In the genomic region with DNA sequence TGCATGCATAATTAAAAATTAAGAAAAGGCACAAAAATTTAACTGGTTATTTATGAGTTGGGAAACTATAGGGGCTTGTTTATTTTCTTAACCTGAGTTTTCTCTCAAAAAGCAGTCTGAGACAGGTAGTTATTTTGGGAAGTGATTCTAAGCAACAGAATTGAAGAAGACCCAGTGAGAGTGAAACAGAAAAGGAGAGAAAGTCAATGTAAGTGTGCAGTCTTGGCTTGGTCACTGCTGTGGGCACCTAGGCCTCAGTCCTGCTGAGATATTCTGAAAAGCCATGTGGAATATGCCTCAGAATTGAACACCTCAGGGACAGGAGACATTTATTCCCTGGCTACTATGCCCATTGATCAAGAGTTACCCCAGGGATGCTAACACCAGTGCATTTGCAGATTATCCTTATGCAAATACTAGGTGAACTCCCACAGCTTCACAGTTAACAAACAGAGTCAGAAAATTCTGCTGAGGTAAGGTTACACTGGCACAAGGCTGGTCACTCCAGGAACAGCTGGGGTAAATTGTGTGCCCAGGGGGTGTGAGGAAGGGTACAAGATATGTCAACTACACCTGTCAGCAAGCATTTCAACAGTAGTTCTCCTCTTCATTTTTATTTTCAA, we compare ENCODE assay signal across 24 cellular contexts.
DNase-seq lines count a peak whose midpoint lies in the region; ATAC-seq and TF ChIP-seq lines count a peak whose summit lies in the region.
"Had no signal": no experiment of that assay in that cellular context is flagged by ENCODE, and none has a peak within 500 bp of the region (broad histone marks: within the 10 kb centered on the region; RNA-seq: fewer than 3 reads in every experiment).

No MANE protein-coding gene starts in this region.

- H3K9ac ChIP-seq in endodermal cell (ENCODE audit: extremely low read depth, low read length, poor library complexity, severe bottlenecking), result no peak overlapping the region

- no peak overlapping the region for H3K27ac ChIP-seq in endodermal cell (ENCODE audit: low read depth, low read length)
- H3K27ac ChIP-seq: heart right ventricle, tibial nerve had no signal

- DNase-seq in endodermal cell, result peak; percentile 60
- DNase-seq in head of caudate nucleus, result no peak
- DNase-seq in NCI-H748 (lab: John Stamatoyannopoulos, UW; ENCODE audit: unreplicated experiment), result no peak
- DNase-seq in C1 segment of cervical spinal cord (lab: John Stamatoyannopoulos, UW), result no peak
- DNase-seq in SHP77 treated with DMSO at 0.1 percent for 48 hours (lab: John Stamatoyannopoulos, UW), result no peak
- DNase-seq: 8988T; activated CD4-positive, alpha-beta T cell treated with anti-CD3 and anti-CD28 coated beads, Interleukin-2, amount 10 ng/mL, durations not matched to agents 24 days and 14 days; activated naive CD4-positive, alpha-beta T cell treated with Interleukin-2 at 50 U/mL for 16 hours; activated T-cell treated with anti-CD3 and anti-CD28 coated beads, Interleukin-2, amount 50 U/mL, for 48 hours; AML-193; amniotic stem cell; CD8-positive, alpha-beta T cell; effector CD8-positive, alpha-beta T cell; erythroblast; heart right ventricle; left colon; NCI-H1436 treated with DMSO at 0.1 percent for 48 hours; NCI-H510A treated with DMSO at 0.1 percent for 48 hours; occipital lobe had no signal

- H3K4me1 ChIP-seq in endodermal cell (ENCODE audit: control insufficient read depth, insufficient read depth, low read length), result peaks cover 13% of the 10 kb centered on the region
- H3K4me1 ChIP-seq: heart right ventricle, tibial nerve had no signal

- no peaks in the 10 kb centered on the region for H3K9me3 Mint-ChIP-seq in endodermal cell
- H3K9me3 Mint-ChIP-seq: activated CD4-positive, alpha-beta T cell treated with anti-CD3 and anti-CD28 coated beads, Interleukin-2, amount 10 ng/mL, durations not matched to agents 24 days and 14 days; CD8-positive, alpha-beta T cell; T-helper 1 cell treated with Interleukin-12 subunit alpha and Interleukin-12 subunit beta and Interleukin-4 antibody, amounts not matched to agents 30 μg/mL and 1 μg/mL, for 36 hours had no signal

- TF ChIP-seq CTCF in endodermal cell (conservative IDR thresholded peaks at IDR 0.05), result no peak

- peaks cover 25% of the 10 kb centered on the region for H3K4me1 Mint-ChIP-seq in endodermal cell
- H3K4me1 Mint-ChIP-seq: activated CD4-positive, alpha-beta T cell treated with anti-CD3 and anti-CD28 coated beads, Interleukin-2, amount 10 ng/mL, durations not matched to agents 24 days and 14 days had no signal

- H3K27ac Mint-ChIP-seq in endodermal cell, result no peak overlapping the region
- H3K27ac Mint-ChIP-seq: activated CD4-positive, alpha-beta T cell treated with anti-CD3 and anti-CD28 coated beads, Interleukin-2, amount 10 ng/mL, durations not matched to agents 24 days and 14 days; CD8-positive, alpha-beta T cell; T-helper 1 cell treated with Interleukin-12 subunit alpha and Interleukin-12 subunit beta and Interleukin-4 antibody, amounts not matched to agents 30 μg/mL and 1 μg/mL, for 36 hours had no signal

- no peaks in the 10 kb centered on the region for H3K36me3 ChIP-seq in endodermal cell (ENCODE audit: control insufficient read depth, insufficient read depth, low read length)
- H3K36me3 ChIP-seq: heart right ventricle, tibial nerve had no signal

- H3K4me3 Mint-ChIP-seq in endodermal cell, result no peak overlapping the region
- H3K4me3 Mint-ChIP-seq: activated CD4-positive, alpha-beta T cell treated with anti-CD3 and anti-CD28 coated beads, Interleukin-2, amount 10 ng/mL, durations not matched to agents 24 days and 14 days; CD8-positive, alpha-beta T cell; T-helper 1 cell treated with Interleukin-12 subunit alpha and Interleukin-12 subunit beta and Interleukin-4 antibody, amounts not matched to agents 30 μg/mL and 1 μg/mL, for 36 hours had no signal

- ATAC-seq in GM18498 (IDR thresholded peaks at IDR 0.05; ENCODE audit: unreplicated experiment) (peak; percentile 76), GM21526 (IDR thresholded peaks at IDR 0.05; ENCODE audit: low FRiP score, unreplicated experiment) (peak; percentile 93), HG02938 (IDR thresholded peaks at IDR 0.05; ENCODE audit: unreplicated experiment) (peak; percentile 52)
- ATAC-seq: CD8-positive, alpha-beta T cell; heart right ventricle; left colon had no signal

- peaks cover 66% of the 10 kb centered on the region for H3K27me3 Mint-ChIP-seq in endodermal cell (ENCODE audit: insufficient read depth)
- H3K27me3 Mint-ChIP-seq: activated CD4-positive, alpha-beta T cell treated with anti-CD3 and anti-CD28 coated beads, Interleukin-2, amount 10 ng/mL, durations not matched to agents 24 days and 14 days had no signal

- no peaks in the 10 kb centered on the region for H3K36me3 Mint-ChIP-seq in endodermal cell (ENCODE audit: low read depth)
- H3K36me3 Mint-ChIP-seq: CD8-positive, alpha-beta T cell had no signal

- H3K9me3 ChIP-seq in endodermal cell (ENCODE audit: control insufficient read depth, low read length), result no peaks in the 10 kb centered on the region
- H3K9me3 ChIP-seq: tibial nerve had no signal

- intact Hi-C loops in head of caudate nucleus (cut with DNase I), result no loop called here

- H3K27me3 ChIP-seq in endodermal cell (ENCODE audit: control insufficient read depth, insufficient read depth, low read length, poor library complexity, severe bottlenecking), result peaks cover 6% of the 10 kb centered on the region
- H3K27me3 ChIP-seq: heart right ventricle, tibial nerve had no signal

- peak overlapping the region; percentile 12 for H3K4me3 ChIP-seq in endodermal cell (ENCODE audit: low read length)
- H3K4me3 ChIP-seq: heart right ventricle, tibial nerve had no signal
